8 cellular contexts compared by ENCODE assay signal in genomic region chr22:38843716-38844660, GRCh38. TPM values are rescaled to one million over a fixed set of nuclear protein-coding genes. Genes with fewer than 3 reads are reported as not detected.
DNase-seq lines count a peak whose midpoint lies in the region; ATAC-seq and FAIRE-seq lines count a peak whose summit lies in the region.

TSS of gene NPTXR (minus strand) at chr22:38844028.

- no peaks in the 10 kb centered on the region for H3K36me3 ChIP-seq in small intestine (ENCODE audit: control insufficient read depth in 2 of 2, insufficient read depth in 2 of 2, low read length in 2 of 2)

- 1% methylated on average over 23 to 109 of the region's 109 CpGs for WGBS in small intestine, 3 donors

- no peak for FAIRE-seq in small intestine (lab: Jason Lieb, UNC)

- DNase-seq in C1 segment of cervical spinal cord (lab: John Stamatoyannopoulos, UW) (peak in 10 of 14 donors; percentile 28 to 78 (median 48)), HuH-7 (ENCODE audit: low spot score) (peak; percentile 75), T-helper 9 cell (peak; percentile 27), caudate nucleus (lab: John Stamatoyannopoulos, UW) (peak in 35 of 61 donors; percentile 15 to 80 (median 49)), iPS-NIHi7 (ENCODE audit: extremely low spot score) (peak; percentile 85), small intestine (peak; percentile 20)

- peak within 1 kb of the TSS; percentile 7 to 49 for H3K4me3 ChIP-seq in small intestine (ENCODE audit: low read depth in 1 of 2, low read length in 2 of 2)

- no peaks in the 10 kb centered on the region for H3K9me3 ChIP-seq in small intestine (ENCODE audit: control insufficient read depth, low read depth)

- ATAC-seq in GM19452 (IDR thresholded peaks at IDR 0.05; ENCODE audit: unreplicated experiment) (no peak), HG02610 (IDR thresholded peaks at IDR 0.05; ENCODE audit: unreplicated experiment) (no peak)

- H3K27me3 ChIP-seq in small intestine (ENCODE audit: control insufficient read depth in 2 of 2, insufficient read depth in 2 of 2, low read length in 2 of 2): peaks cover 0 to 13% of the 10 kb centered on the region in 2 donors

- H3K27ac ChIP-seq in caudate nucleus (ENCODE audit: low read depth, low read length): no peak within 1 kb of the TSS
- no peak within 1 kb of the TSS for H3K27ac ChIP-seq in small intestine (ENCODE audit: low read depth in 1 of 2, low read length in 1 of 2)

- no peaks in the 10 kb centered on the region for H3K4me1 ChIP-seq in small intestine (ENCODE audit: control insufficient read depth in 2 of 2, insufficient read depth in 1 of 2, low read depth in 1 of 2, low read length in 1 of 2)

RNA-seq across cellular contexts. Expression of gene NPTXR, which starts in this region (rescaled TPM):
- 1 to 10 TPM in 1 of 3 donors, under 1 TPM in 2; 0.22 to 4.2 (median 0.27) TPM for polyA plus RNA-seq in small intestine

Comparison
In these comparisons a context has a peak if more than half of its experiments do, and no peak if none do; other contexts are left out.
1. DNase-seq: peak in every context shown above with its lines; median percentile 85 in iPS-NIHi7; 75 in HuH-7; 49 in caudate nucleus; 48 in C1 segment of cervical spinal cord; 27 in T-helper 9 cell; 20 in small intestine.